ENCODE assay signal across 8 cellular contexts in the genomic region with DNA sequence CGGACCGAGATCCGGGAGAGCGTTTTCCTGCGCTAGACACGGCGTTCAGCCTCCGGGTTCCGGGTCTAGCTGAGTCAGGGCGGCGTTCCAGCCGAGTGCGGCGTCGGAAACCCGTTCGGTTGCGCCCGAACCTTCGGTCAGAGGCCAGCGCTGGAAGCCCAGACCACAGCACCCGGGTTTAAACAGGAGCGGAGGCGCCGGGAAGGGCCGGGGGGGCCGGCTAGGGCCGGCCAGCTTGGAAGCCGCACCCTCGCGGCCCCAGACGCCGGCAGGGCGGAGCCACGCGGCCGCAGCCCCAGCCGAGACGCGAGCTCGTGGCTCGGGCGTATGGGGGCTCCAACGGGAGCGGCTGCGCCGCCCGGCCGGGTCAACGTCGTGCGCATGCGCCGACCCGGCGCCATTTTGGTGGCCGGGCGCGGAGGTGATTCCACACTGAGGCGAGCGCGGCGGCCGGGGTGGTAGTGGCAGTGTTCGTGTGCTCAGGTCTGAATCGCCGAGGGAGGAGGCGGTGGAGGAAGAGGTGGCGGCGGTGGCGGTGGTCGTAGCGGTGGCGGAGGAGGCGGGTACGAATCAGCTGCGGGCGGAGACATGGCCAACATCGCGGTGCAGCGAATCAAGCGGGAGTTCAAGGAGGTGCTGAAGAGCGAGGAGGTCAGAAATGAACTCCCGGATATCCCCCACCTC. TPM values are rescaled to one million over a fixed set of nuclear protein-coding genes. Genes with fewer than 3 reads are reported as not detected.
A peak's percentile ranks its signal among the peaks of the same experiment; 100 is the strongest.
DNase-seq lines count a peak whose midpoint lies in the region; ATAC-seq and TF ChIP-seq lines count a peak whose summit lies in the region.

Gene UBE2K, plus strand, starts transcription at position 397 of the 684 bp plus-strand sequence. Its CDS starts 192 bp downstream, at position 589.

- H3K27me3 Mint-ChIP-seq in type B pancreatic cell, result no peaks in the 10 kb centered on the region

- peak; percentile 95 for ATAC-seq in HG02642 (IDR thresholded peaks at IDR 0.05; ENCODE audit: poor library complexity, unreplicated experiment)

- peak within 1 kb of the TSS; percentile 92 for H3K27ac Mint-ChIP-seq in type B pancreatic cell

- peak within 1 kb of the TSS; percentile 90 for H3K4me3 ChIP-seq in GM12865 (ENCODE audit: low read depth, low read length)
- H3K4me3 ChIP-seq in adipocyte (ENCODE audit: low read length), result peak within 1 kb of the TSS; percentile 99

- intact Hi-C loops in cardiac septum (cut with DNase I) (loop anchor here (1.0 to 2.0 kb wide), 4 partner anchors 59 to 359 kb away; partner anchors contain the start of genes PDS5A and UGDH), posterior cingulate gyrus (cut with DNase I) (loop anchor here (1.0 to 5.0 kb wide), 4 partner anchors 59 to 359 kb away; partner anchors contain the start of genes N4BP2, SMIM14 and UGDH)

- H3K9ac ChIP-seq in adipocyte (ENCODE audit: low read length), result peak within 1 kb of the TSS; percentile 100

- TF ChIP-seq CTCF in GM12865 (IDR thresholded peaks at IDR 0.05; ENCODE audit: insufficient read depth, low read depth, low read length, missing control alignments) (no peak), type B pancreatic cell (conservative IDR thresholded peaks at IDR 0.05) (no peak)

- H3K4me1 Mint-ChIP-seq in type B pancreatic cell (ENCODE audit: unreplicated experiment), result peaks cover 22% of the 10 kb centered on the region

- DNase-seq in GM12865 (ENCODE audit: low read depth), result peak; percentile 94
- DNase-seq in NCI-H1105 treated with DMSO at 0.1 percent for 48 hours (lab: John Stamatoyannopoulos, UW), result peak; percentile 62
- DNase-seq in T follicular helper cell (ENCODE audit: low read depth), result peak; percentile 83
- DNase-seq in adipocyte (ENCODE audit: low read depth), result peak; percentile 96
- DNase-seq in cardiac septum (ENCODE audit: low spot score), result peak; percentile 94
- DNase-seq in posterior cingulate gyrus, result peak; percentile 71 to 97 (median 80)
- DNase-seq in type B pancreatic cell (ENCODE audit: extremely low spot score, unreplicated experiment), result peak; percentile 93

- peaks cover 4% of the 10 kb centered on the region for H3K36me3 Mint-ChIP-seq in type B pancreatic cell

- H3K4me1 ChIP-seq in adipocyte (ENCODE audit: control insufficient read depth, insufficient read depth, low read length), result peaks cover 33% of the 10 kb centered on the region

- no peaks in the 10 kb centered on the region for H3K27me3 ChIP-seq in adipocyte (replicated peaks; ENCODE audit: control insufficient read depth, insufficient read depth, low read length)

- peaks cover 7% of the 10 kb centered on the region for H3K36me3 ChIP-seq in adipocyte (ENCODE audit: control insufficient read depth, insufficient read depth, low read length, severe bottlenecking)

- H3K9me3 ChIP-seq in adipocyte (ENCODE audit: control insufficient read depth, low read length), result no peaks in the 10 kb centered on the region

- H3K4me3 Mint-ChIP-seq in type B pancreatic cell, result peak within 1 kb of the TSS; percentile 99

- H3K9me3 Mint-ChIP-seq in type B pancreatic cell, result no peaks in the 10 kb centered on the region

RNA-seq across cellular contexts. Expression of gene UBE2K, which starts in this region (rescaled TPM):
- total RNA-seq in cardiac septum, result 57.0 TPM
- total RNA-seq in type B pancreatic cell (ENCODE audit: low replicate concordance), result 87.7 and 88.6 TPM in 2 replicates

Comparison
In these comparisons a context has a peak if more than half of its experiments do, and no peak if none do; other contexts are left out.
1. Peak in every context shown above with its lines: DNase-seq, ATAC-seq and H3K4me3 ChIP-seq.